ENCODE assay signal across 1 cellular context in the genomic region with DNA sequence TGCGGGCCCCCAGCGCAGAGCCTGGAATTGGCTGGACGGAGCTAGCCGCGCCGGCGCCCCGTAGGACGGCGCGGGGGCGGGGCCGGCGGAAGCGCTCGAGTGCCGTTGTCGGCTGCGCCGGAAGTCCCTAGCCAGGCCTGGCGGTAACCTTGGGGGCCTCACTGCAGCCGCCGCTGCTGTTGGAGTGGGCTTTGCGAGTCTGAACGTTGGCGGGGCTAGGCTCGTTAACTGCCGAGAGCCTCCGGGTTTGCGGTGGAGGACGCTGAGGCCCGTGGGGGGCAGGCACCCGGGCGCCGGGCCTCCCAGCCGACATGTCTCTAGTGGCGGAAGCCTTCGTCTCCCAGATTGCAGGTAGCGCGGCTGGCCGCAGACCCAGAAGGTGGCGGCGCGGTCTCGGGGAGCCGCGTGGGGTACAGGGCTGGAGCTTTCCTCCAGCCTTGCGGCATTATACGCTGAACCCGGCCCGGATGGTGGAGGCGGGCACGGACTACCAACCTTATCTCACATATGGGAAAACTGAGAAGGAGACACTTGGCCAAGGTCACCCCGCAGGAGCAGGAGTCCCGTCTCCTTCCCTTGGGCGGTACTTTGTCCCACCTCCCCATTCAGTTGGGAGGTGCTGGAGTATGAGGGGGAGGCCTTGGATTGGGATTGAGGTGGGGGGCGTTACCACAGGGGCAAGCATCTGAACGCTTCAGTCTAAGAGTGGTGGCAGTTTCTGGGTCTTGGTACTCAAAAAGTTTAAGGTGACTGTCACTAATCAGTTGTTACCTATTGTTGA.
A peak's percentile ranks its signal among the peaks of the same experiment; 100 is the strongest.
TF ChIP-seq lines count a peak whose summit lies in the region.

A gene (plus strand): TSS at position 124 of the 781 bp plus-strand sequence. CDS start 188 bp downstream, at position 312.

TF ChIP-seq in GM12878, 131 proteins besides CTCF, POLR2A, EP300 and RAD21 (continued from another document and continues in another):
- TF ChIP-seq, protein P1, sequence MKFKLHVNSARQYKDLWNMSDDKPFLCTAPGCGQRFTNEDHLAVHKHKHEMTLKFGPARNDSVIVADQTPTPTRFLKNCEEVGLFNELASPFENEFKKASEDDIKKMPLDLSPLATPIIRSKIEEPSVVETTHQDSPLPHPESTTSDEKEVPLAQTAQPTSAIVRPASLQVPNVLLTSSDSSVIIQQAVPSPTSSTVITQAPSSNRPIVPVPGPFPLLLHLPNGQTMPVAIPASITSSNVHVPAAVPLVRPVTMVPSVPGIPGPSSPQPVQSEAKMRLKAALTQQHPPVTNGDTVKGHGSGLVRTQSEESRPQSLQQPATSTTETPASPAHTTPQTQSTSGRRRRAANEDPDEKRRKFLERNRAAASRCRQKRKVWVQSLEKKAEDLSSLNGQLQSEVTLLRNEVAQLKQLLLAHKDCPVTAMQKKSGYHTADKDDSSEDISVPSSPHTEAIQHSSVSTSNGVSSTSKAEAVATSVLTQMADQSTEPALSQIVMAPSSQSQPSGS (IDR thresholded peaks at IDR 0.05; ENCODE audit: low read length): no peak
- TF ChIP-seq NRF1 (conservative IDR thresholded peaks at IDR 0.05; ENCODE audit: low read depth, low read length) (no peak), CBX3 (IDR thresholded peaks at IDR 0.05; ENCODE audit: borderline replicate concordance, low read depth) (no peak), KAT2A (conservative IDR thresholded peaks at IDR 0.05; ENCODE audit: control insufficient read depth, low read depth, low read length) (no peak), GATAD2B (conservative IDR thresholded peaks at IDR 0.05; ENCODE audit: low read depth) (peak; percentile 94), ZNF207 (IDR thresholded peaks at IDR 0.05; ENCODE audit: borderline replicate concordance) (peak; percentile 70; the same call in 1 of the 2 replicates), RCOR1 (conservative IDR thresholded peaks at IDR 0.05; ENCODE audit: low read depth, low read length) (no peak), CHD2 (IDR thresholded peaks at IDR 0.05; ENCODE audit: borderline replicate concordance, low read depth, low read length) (peak; percentile 54; the same call in 1 of the 2 replicates), FOXK2 (IDR thresholded peaks at IDR 0.05) (no peak), BRCA1 (IDR thresholded peaks at IDR 0.05; ENCODE audit: low read depth, low read length) (no peak), MEF2A (IDR thresholded peaks at IDR 0.05; ENCODE audit: insufficient read depth, low read depth, low read length) (no peak), GABPA (IDR thresholded peaks at IDR 0.05; ENCODE audit: low read depth) (peak; percentile 90), SUZ12 (IDR thresholded peaks at IDR 0.05; ENCODE audit: unreplicated experiment) (no peak), CEBPB (IDR thresholded peaks at IDR 0.05; ENCODE audit: borderline replicate concordance in 1 of 2, low read depth in 2 of 2, low read length in 2 of 2) (no peak), ZNF384 (IDR thresholded peaks at IDR 0.05; ENCODE audit: borderline replicate concordance, low read depth, low read length) (no peak), ZNF274 (IDR thresholded peaks at IDR 0.05; ENCODE audit: insufficient read depth, insufficient read length) (no peak), ESRRA (IDR thresholded peaks at IDR 0.05; ENCODE audit: low read length) (peak; percentile 65; the same call in 1 of the 2 replicates), MTA3 (IDR thresholded peaks at IDR 0.05; ENCODE audit: borderline replicate concordance, low read length) (no peak), EZH2 (IDR thresholded peaks at IDR 0.05; ENCODE audit: borderline replicate concordance, control insufficient read depth, low read depth, low read length) (no peak), TCF12 (IDR thresholded peaks at IDR 0.05; ENCODE audit: low read depth, low read length) (peak; percentile 5; the same call in 1 of the 2 replicates), MXI1 (IDR thresholded peaks at IDR 0.05; ENCODE audit: low read depth, low read length) (no peak; the same call in 1 of the 2 replicates), LARP7 (IDR thresholded peaks at IDR 0.05) (peak; percentile 96), CBX5 (IDR thresholded peaks at IDR 0.05; ENCODE audit: low read depth) (peak; percentile 46; the same call in 1 of the 2 replicates), SIN3A (IDR thresholded peaks at IDR 0.05; ENCODE audit: low read depth, low read length) (no peak), RAD51 (IDR thresholded peaks at IDR 0.05) (no peak), HDAC6 (IDR thresholded peaks at IDR 0.05; ENCODE audit: unreplicated experiment) (no peak), KDM1A (IDR thresholded peaks at IDR 0.05; ENCODE audit: borderline replicate concordance) (no peak), IRF4 (IDR thresholded peaks at IDR 0.05; ENCODE audit: low read depth, low read length) (no peak), NBN (IDR thresholded peaks at IDR 0.05) (peak; percentile 70; the same call in 1 of the 2 replicates), RELA (IDR thresholded peaks at IDR 0.05; ENCODE audit: borderline replicate concordance, partially characterized antibody) (peak; percentile 14), SPI1 (IDR thresholded peaks at IDR 0.05; ENCODE audit: borderline replicate concordance, insufficient read depth, low read depth, low read length) (no peak), STAT3 (IDR thresholded peaks at IDR 0.05; ENCODE audit: low read depth, low read length) (no peak), PAX5 (IDR thresholded peaks at IDR 0.05; ENCODE audit: borderline replicate concordance, low read depth, low read length) (no peak), NR2F1 (conservative IDR thresholded peaks at IDR 0.05) (peak; percentile 67; the same call in 1 of the 2 replicates), ZSCAN29 (IDR thresholded peaks at IDR 0.05) (no peak), PML (IDR thresholded peaks at IDR 0.05; ENCODE audit: low read length) (peak; percentile 61; the same call in 1 of the 2 replicates), JUNB (IDR thresholded peaks at IDR 0.05) (no peak)
- TF ChIP-seq, protein P2, sequence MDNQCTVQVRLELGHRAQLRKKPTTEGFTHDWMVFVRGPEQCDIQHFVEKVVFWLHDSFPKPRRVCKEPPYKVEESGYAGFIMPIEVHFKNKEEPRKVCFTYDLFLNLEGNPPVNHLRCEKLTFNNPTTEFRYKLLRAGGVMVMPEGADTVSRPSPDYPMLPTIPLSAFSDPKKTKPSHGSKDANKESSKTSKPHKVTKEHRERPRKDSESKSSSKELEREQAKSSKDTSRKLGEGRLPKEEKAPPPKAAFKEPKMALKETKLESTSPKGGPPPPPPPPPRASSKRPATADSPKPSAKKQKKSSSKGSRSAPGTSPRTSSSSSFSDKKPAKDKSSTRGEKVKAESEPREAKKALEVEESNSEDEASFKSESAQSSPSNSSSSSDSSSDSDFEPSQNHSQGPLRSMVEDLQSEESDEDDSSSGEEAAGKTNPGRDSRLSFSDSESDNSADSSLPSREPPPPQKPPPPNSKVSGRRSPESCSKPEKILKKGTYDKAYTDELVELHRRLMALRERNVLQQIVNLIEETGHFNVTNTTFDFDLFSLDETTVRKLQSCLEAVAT (IDR thresholded peaks at IDR 0.05): peak; percentile 8; the same call in 1 of the 2 replicates
- TF ChIP-seq, protein P3, sequence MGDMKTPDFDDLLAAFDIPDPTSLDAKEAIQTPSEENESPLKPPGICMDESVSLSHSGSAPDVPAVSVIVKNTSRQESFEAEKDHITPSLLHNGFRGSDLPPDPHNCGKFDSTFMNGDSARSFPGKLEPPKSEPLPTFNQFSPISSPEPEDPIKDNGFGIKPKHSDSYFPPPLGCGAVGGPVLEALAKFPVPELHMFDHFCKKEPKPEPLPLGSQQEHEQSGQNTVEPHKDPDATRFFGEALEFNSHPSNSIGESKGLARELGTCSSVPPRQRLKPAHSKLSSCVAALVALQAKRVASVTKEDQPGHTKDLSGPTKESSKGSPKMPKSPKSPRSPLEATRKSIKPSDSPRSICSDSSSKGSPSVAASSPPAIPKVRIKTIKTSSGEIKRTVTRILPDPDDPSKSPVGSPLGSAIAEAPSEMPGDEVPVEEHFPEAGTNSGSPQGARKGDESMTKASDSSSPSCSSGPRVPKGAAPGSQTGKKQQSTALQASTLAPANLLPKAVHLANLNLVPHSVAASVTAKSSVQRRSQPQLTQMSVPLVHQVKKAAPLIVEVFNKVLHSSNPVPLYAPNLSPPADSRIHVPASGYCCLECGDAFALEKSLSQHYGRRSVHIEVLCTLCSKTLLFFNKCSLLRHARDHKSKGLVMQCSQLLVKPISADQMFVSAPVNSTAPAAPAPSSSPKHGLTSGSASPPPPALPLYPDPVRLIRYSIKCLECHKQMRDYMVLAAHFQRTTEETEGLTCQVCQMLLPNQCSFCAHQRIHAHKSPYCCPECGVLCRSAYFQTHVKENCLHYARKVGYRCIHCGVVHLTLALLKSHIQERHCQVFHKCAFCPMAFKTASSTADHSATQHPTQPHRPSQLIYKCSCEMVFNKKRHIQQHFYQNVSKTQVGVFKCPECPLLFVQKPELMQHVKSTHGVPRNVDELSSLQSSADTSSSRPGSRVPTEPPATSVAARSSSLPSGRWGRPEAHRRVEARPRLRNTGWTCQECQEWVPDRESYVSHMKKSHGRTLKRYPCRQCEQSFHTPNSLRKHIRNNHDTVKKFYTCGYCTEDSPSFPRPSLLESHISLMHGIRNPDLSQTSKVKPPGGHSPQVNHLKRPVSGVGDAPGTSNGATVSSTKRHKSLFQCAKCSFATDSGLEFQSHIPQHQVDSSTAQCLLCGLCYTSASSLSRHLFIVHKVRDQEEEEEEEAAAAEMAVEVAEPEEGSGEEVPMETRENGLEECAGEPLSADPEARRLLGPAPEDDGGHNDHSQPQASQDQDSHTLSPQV (IDR thresholded peaks at IDR 0.05): peak; percentile 79; the same call in 1 of the 2 replicates
- TF ChIP-seq, protein P4, sequence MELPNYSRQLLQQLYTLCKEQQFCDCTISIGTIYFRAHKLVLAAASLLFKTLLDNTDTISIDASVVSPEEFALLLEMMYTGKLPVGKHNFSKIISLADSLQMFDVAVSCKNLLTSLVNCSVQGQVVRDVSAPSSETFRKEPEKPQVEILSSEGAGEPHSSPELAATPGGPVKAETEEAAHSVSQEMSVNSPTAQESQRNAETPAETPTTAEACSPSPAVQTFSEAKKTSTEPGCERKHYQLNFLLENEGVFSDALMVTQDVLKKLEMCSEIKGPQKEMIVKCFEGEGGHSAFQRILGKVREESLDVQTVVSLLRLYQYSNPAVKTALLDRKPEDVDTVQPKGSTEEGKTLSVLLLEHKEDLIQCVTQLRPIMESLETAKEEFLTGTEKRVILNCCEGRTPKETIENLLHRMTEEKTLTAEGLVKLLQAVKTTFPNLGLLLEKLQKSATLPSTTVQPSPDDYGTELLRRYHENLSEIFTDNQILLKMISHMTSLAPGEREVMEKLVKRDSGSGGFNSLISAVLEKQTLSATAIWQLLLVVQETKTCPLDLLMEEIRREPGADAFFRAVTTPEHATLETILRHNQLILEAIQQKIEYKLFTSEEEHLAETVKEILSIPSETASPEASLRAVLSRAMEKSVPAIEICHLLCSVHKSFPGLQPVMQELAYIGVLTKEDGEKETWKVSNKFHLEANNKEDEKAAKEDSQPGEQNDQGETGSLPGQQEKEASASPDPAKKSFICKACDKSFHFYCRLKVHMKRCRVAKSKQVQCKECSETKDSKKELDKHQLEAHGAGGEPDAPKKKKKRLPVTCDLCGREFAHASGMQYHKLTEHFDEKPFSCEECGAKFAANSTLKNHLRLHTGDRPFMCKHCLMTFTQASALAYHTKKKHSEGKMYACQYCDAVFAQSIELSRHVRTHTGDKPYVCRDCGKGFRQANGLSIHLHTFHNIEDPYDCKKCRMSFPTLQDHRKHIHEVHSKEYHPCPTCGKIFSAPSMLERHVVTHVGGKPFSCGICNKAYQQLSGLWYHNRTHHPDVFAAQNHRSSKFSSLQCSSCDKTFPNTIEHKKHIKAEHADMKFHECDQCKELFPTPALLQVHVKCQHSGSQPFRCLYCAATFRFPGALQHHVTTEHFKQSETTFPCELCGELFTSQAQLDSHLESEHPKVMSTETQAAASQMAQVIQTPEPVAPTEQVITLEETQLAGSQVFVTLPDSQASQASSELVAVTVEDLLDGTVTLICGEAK (IDR thresholded peaks at IDR 0.05; ENCODE audit: borderline replicate concordance): peak; percentile 89
- TF ChIP-seq, protein P5, sequence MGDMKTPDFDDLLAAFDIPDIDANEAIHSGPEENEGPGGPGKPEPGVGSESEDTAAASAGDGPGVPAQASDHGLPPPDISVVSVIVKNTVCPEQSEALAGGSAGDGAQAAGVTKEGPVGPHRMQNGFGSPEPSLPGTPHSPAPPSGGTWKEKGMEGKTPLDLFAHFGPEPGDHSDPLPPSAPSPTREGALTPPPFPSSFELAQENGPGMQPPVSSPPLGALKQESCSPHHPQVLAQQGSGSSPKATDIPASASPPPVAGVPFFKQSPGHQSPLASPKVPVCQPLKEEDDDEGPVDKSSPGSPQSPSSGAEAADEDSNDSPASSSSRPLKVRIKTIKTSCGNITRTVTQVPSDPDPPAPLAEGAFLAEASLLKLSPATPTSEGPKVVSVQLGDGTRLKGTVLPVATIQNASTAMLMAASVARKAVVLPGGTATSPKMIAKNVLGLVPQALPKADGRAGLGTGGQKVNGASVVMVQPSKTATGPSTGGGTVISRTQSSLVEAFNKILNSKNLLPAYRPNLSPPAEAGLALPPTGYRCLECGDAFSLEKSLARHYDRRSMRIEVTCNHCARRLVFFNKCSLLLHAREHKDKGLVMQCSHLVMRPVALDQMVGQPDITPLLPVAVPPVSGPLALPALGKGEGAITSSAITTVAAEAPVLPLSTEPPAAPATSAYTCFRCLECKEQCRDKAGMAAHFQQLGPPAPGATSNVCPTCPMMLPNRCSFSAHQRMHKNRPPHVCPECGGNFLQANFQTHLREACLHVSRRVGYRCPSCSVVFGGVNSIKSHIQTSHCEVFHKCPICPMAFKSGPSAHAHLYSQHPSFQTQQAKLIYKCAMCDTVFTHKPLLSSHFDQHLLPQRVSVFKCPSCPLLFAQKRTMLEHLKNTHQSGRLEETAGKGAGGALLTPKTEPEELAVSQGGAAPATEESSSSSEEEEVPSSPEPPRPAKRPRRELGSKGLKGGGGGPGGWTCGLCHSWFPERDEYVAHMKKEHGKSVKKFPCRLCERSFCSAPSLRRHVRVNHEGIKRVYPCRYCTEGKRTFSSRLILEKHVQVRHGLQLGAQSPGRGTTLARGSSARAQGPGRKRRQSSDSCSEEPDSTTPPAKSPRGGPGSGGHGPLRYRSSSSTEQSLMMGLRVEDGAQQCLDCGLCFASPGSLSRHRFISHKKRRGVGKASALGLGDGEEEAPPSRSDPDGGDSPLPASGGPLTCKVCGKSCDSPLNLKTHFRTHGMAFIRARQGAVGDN (IDR thresholded peaks at IDR 0.05): peak; percentile 80; the same call in 1 of the 2 replicates
